ENCODE assay signal across 1 cellular context in the genomic region with DNA sequence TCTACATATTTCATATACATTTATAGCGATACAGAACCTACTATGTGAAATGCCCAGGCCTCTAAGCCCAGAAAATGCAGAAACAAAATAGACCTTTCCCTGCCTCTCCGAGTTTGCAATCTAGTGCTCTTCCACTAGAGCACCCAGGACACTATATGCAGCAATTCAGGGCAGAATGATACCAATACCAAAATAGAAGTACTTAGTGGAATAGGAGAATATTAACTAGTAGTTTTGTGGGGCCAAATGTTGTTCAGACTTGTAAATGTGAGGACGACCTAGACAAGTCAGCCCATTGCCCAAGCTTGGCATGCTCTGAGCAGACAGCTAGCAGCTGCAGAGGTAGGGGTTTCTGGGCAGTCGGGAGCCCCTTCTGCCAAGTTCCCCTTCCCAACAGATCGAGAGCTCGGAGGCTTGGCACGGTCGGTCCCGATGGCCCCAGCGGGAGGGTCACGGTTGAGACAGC.
TF ChIP-seq lines count a peak whose summit lies in the region.

No MANE protein-coding gene starts in this region.

TF ChIP-seq in HepG2, 621 proteins besides CTCF, POLR2A, EP300 and RAD21 (continues in another document):
- TF ChIP-seq, protein P1, sequence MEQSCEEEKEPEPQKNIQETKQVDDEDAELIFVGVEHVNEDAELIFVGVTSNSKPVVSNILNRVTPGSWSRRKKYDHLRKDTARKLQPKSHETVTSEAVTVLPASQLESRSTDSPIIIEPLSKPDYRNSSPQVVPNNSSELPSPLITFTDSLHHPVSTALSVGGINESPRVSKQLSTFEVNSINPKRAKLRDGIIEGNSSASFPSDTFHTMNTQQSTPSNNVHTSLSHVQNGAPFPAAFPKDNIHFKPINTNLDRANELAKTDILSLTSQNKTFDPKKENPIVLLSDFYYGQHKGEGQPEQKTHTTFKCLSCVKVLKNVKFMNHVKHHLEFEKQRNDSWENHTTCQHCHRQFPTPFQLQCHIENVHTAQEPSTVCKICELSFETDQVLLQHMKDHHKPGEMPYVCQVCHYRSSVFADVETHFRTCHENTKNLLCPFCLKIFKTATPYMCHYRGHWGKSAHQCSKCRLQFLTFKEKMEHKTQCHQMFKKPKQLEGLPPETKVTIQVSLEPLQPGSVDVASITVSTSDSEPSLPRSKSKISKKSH (CRISPR knock-in tag; IDR thresholded peaks at IDR 0.05; ENCODE audit: borderline replicate concordance) = no peak
- no peak for TF ChIP-seq TRAFD1 (CRISPR knock-in tag; IDR thresholded peaks at IDR 0.05; ENCODE audit: borderline replicate concordance)
- TF ChIP-seq ZNF12 (CRISPR knock-in tag; IDR thresholded peaks at IDR 0.05) = no peak
- TF ChIP-seq IRX3 (CRISPR knock-in tag; IDR thresholded peaks at IDR 0.05; ENCODE audit: borderline replicate concordance, low read depth) = no peak
- no peak for TF ChIP-seq MXD1 (CRISPR knock-in tag; IDR thresholded peaks at IDR 0.05)
- TF ChIP-seq ZSCAN20 (CRISPR knock-in tag; IDR thresholded peaks at IDR 0.05; ENCODE audit: borderline replicate concordance) = no peak
- TF ChIP-seq, protein P2, sequence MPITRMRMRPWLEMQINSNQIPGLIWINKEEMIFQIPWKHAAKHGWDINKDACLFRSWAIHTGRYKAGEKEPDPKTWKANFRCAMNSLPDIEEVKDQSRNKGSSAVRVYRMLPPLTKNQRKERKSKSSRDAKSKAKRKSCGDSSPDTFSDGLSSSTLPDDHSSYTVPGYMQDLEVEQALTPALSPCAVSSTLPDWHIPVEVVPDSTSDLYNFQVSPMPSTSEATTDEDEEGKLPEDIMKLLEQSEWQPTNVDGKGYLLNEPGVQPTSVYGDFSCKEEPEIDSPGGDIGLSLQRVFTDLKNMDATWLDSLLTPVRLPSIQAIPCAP (CRISPR knock-in tag; IDR thresholded peaks at IDR 0.05; ENCODE audit: low read depth) = no peak
- TF ChIP-seq ZNF512 (CRISPR knock-in tag; IDR thresholded peaks at IDR 0.05) = no peak
- TF ChIP-seq, protein P3, sequence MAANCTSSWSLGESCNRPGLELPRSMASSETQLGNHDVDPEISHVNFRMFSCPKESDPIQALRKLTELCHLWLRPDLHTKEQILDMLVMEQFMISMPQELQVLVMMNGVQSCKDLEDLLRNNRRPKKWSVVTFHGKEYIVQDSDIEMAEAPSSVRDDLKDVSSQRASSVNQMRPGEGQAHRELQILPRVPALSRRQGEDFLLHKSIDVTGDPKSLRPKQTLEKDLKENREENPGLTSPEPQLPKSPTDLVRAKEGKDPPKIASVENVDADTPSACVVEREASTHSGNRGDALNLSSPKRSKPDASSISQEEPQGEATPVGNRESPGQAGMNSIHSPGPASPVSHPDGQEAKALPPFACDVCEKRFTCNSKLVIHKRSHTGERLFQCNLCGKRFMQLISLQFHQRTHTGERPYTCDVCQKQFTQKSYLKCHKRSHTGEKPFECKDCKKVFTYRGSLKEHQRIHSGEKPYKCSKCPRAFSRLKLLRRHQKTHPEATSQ (CRISPR knock-in tag; IDR thresholded peaks at IDR 0.05; ENCODE audit: borderline replicate concordance) = no peak
- TF ChIP-seq, protein P4, sequence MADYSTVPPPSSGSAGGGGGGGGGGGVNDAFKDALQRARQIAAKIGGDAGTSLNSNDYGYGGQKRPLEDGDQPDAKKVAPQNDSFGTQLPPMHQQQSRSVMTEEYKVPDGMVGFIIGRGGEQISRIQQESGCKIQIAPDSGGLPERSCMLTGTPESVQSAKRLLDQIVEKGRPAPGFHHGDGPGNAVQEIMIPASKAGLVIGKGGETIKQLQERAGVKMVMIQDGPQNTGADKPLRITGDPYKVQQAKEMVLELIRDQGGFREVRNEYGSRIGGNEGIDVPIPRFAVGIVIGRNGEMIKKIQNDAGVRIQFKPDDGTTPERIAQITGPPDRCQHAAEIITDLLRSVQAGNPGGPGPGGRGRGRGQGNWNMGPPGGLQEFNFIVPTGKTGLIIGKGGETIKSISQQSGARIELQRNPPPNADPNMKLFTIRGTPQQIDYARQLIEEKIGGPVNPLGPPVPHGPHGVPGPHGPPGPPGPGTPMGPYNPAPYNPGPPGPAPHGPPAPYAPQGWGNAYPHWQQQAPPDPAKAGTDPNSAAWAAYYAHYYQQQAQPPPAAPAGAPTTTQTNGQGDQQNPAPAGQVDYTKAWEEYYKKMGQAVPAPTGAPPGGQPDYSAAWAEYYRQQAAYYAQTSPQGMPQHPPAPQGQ (CRISPR knock-in tag; IDR thresholded peaks at IDR 0.05; ENCODE audit: borderline replicate concordance) = no peak
- no peak for TF ChIP-seq HIC2 (CRISPR knock-in tag; IDR thresholded peaks at IDR 0.05; ENCODE audit: low read depth)
- TF ChIP-seq, protein P5, sequence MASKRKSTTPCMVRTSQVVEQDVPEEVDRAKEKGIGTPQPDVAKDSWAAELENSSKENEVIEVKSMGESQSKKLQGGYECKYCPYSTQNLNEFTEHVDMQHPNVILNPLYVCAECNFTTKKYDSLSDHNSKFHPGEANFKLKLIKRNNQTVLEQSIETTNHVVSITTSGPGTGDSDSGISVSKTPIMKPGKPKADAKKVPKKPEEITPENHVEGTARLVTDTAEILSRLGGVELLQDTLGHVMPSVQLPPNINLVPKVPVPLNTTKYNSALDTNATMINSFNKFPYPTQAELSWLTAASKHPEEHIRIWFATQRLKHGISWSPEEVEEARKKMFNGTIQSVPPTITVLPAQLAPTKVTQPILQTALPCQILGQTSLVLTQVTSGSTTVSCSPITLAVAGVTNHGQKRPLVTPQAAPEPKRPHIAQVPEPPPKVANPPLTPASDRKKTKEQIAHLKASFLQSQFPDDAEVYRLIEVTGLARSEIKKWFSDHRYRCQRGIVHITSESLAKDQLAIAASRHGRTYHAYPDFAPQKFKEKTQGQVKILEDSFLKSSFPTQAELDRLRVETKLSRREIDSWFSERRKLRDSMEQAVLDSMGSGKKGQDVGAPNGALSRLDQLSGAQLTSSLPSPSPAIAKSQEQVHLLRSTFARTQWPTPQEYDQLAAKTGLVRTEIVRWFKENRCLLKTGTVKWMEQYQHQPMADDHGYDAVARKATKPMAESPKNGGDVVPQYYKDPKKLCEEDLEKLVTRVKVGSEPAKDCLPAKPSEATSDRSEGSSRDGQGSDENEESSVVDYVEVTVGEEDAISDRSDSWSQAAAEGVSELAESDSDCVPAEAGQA (IDR thresholded peaks at IDR 0.05; ENCODE audit: low read depth) = no peak
- TF ChIP-seq, protein P5 (CRISPR knock-in tag; IDR thresholded peaks at IDR 0.05; ENCODE audit: borderline replicate concordance) = no peak
- TF ChIP-seq ZFY (CRISPR knock-in tag; IDR thresholded peaks at IDR 0.05) = no peak
- no peak for TF ChIP-seq ZBED4 (CRISPR knock-in tag; IDR thresholded peaks at IDR 0.05; ENCODE audit: borderline replicate concordance)
- no peak for TF ChIP-seq ZNF503 (CRISPR knock-in tag; IDR thresholded peaks at IDR 0.05)
- TF ChIP-seq, protein P6, sequence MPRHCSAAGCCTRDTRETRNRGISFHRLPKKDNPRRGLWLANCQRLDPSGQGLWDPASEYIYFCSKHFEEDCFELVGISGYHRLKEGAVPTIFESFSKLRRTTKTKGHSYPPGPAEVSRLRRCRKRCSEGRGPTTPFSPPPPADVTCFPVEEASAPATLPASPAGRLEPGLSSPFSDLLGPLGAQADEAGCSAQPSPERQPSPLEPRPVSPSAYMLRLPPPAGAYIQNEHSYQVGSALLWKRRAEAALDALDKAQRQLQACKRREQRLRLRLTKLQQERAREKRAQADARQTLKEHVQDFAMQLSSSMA (CRISPR knock-in tag; IDR thresholded peaks at IDR 0.05) = no peak
- TF ChIP-seq, protein P7, sequence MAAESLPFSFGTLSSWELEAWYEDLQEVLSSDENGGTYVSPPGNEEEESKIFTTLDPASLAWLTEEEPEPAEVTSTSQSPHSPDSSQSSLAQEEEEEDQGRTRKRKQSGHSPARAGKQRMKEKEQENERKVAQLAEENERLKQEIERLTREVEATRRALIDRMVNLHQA (CRISPR knock-in tag; IDR thresholded peaks at IDR 0.05) = no peak
- no peak for TF ChIP-seq ZNF260 (CRISPR knock-in tag; IDR thresholded peaks at IDR 0.05; ENCODE audit: borderline replicate concordance, low read depth)
- TF ChIP-seq SP140L (CRISPR knock-in tag; IDR thresholded peaks at IDR 0.05; ENCODE audit: borderline replicate concordance) = no peak
